In the genomic region with DNA sequence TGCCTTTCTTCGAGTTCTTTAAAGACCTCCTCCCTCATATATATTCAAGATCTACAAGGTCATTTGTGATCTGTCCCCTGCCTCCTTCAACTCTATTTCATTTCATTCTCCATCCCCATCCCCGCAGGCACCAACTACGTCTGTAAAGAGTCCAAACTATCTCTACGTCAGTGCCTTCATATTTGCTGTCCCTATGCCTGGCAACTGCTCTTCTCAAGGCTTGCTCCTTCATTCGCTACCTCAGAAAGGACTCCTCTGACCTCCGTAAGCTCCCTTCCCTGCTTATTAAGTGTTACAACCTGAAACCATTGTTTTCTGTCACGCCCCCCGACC, we compare ENCODE assay signal across 1 cellular context.
TF ChIP-seq lines count a peak whose summit lies in the region.

No MANE protein-coding gene starts in this region.

TF ChIP-seq in endothelial cell of umbilical vein, 7 proteins besides CTCF, POLR2A, EP300 and RAD21:
- no peak for TF ChIP-seq MAX (IDR thresholded peaks at IDR 0.05; ENCODE audit: insufficient read depth, insufficient read length)
- no peak for TF ChIP-seq JUN (IDR thresholded peaks at IDR 0.05; ENCODE audit: borderline replicate concordance, insufficient read depth, insufficient read length, low read depth)
- no peak for TF ChIP-seq POLR2AphosphoS5 (IDR thresholded peaks at IDR 0.05; ENCODE audit: insufficient read depth, low read depth, low read length)
- TF ChIP-seq FOS (IDR thresholded peaks at IDR 0.05; ENCODE audit: borderline replicate concordance, insufficient read depth, low read length) = no peak
- TF ChIP-seq EZH2 (IDR thresholded peaks at IDR 0.05; ENCODE audit: borderline replicate concordance, low read depth, low read length, severe bottlenecking) = no peak
- no peak for TF ChIP-seq GATA2 (IDR thresholded peaks at IDR 0.05; ENCODE audit: insufficient read depth, insufficient read length, low read depth, low read length)
- no peak for TF ChIP-seq MYC (IDR thresholded peaks at IDR 0.05; ENCODE audit: low read depth, low read length)
TF ChIP-seq in endothelial cell of umbilical vein: peak in this region for 0.
